1 cellular context compared by ENCODE assay signal in genomic region chr16:2513405-2514332, GRCh38.
TF ChIP-seq lines count a peak whose summit lies in the region.

Gene ATP6V0C (plus strand): TSS chr16:2513952. CDS start chr16:2514104, 152 bp downstream.

TF ChIP-seq in K562, 482 proteins besides CTCF, POLR2A, EP300 and RAD21 (continued from another document and continues in another):
- TF ChIP-seq, protein P1, sequence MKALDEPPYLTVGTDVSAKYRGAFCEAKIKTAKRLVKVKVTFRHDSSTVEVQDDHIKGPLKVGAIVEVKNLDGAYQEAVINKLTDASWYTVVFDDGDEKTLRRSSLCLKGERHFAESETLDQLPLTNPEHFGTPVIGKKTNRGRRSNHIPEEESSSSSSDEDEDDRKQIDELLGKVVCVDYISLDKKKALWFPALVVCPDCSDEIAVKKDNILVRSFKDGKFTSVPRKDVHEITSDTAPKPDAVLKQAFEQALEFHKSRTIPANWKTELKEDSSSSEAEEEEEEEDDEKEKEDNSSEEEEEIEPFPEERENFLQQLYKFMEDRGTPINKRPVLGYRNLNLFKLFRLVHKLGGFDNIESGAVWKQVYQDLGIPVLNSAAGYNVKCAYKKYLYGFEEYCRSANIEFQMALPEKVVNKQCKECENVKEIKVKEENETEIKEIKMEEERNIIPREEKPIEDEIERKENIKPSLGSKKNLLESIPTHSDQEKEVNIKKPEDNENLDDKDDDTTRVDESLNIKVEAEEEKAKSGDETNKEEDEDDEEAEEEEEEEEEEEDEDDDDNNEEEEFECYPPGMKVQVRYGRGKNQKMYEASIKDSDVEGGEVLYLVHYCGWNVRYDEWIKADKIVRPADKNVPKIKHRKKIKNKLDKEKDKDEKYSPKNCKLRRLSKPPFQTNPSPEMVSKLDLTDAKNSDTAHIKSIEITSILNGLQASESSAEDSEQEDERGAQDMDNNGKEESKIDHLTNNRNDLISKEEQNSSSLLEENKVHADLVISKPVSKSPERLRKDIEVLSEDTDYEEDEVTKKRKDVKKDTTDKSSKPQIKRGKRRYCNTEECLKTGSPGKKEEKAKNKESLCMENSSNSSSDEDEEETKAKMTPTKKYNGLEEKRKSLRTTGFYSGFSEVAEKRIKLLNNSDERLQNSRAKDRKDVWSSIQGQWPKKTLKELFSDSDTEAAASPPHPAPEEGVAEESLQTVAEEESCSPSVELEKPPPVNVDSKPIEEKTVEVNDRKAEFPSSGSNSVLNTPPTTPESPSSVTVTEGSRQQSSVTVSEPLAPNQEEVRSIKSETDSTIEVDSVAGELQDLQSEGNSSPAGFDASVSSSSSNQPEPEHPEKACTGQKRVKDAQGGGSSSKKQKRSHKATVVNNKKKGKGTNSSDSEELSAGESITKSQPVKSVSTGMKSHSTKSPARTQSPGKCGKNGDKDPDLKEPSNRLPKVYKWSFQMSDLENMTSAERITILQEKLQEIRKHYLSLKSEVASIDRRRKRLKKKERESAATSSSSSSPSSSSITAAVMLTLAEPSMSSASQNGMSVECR (CRISPR knock-in tag; IDR thresholded peaks at IDR 0.05) = peak; percentile 76; the same call in 1 of the 2 replicates
- TF ChIP-seq HDAC1 (IDR thresholded peaks at IDR 0.05) = peak in 1 of 2 experiments; percentile 89; a peak in 2 of 4 replicates
- TF ChIP-seq BDP1 (IDR thresholded peaks at IDR 0.05; ENCODE audit: insufficient read depth, insufficient read length) = no peak
- TF ChIP-seq, protein P2, sequence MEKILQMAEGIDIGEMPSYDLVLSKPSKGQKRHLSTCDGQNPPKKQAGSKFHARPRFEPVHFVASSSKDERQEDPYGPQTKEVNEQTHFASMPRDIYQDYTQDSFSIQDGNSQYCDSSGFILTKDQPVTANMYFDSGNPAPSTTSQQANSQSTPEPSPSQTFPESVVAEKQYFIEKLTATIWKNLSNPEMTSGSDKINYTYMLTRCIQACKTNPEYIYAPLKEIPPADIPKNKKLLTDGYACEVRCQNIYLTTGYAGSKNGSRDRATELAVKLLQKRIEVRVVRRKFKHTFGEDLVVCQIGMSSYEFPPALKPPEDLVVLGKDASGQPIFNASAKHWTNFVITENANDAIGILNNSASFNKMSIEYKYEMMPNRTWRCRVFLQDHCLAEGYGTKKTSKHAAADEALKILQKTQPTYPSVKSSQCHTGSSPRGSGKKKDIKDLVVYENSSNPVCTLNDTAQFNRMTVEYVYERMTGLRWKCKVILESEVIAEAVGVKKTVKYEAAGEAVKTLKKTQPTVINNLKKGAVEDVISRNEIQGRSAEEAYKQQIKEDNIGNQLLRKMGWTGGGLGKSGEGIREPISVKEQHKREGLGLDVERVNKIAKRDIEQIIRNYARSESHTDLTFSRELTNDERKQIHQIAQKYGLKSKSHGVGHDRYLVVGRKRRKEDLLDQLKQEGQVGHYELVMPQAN (IDR thresholded peaks at IDR 0.05; ENCODE audit: borderline replicate concordance) = peak; percentile 69; the same call in 1 of the 2 replicates
- TF ChIP-seq ETS2 (tag; IDR thresholded peaks at IDR 0.05; ENCODE audit: borderline replicate concordance, poor library complexity, severe bottlenecking) = no peak
- TF ChIP-seq DPF2 (IDR thresholded peaks at IDR 0.05) = no peak
- TF ChIP-seq CBX1 (IDR thresholded peaks at IDR 0.05; ENCODE audit: low read depth) = 0 out of 2 replicates have a peak, but pooled peaks have one; percentile 20
- TF ChIP-seq SMAD1 (IDR thresholded peaks at IDR 0.05; ENCODE audit: low read depth, low read length, partially characterized antibody) = no peak
- no peak for TF ChIP-seq HNRNPL (IDR thresholded peaks at IDR 0.05; ENCODE audit: low read depth, low read length)
- TF ChIP-seq, protein P3, sequence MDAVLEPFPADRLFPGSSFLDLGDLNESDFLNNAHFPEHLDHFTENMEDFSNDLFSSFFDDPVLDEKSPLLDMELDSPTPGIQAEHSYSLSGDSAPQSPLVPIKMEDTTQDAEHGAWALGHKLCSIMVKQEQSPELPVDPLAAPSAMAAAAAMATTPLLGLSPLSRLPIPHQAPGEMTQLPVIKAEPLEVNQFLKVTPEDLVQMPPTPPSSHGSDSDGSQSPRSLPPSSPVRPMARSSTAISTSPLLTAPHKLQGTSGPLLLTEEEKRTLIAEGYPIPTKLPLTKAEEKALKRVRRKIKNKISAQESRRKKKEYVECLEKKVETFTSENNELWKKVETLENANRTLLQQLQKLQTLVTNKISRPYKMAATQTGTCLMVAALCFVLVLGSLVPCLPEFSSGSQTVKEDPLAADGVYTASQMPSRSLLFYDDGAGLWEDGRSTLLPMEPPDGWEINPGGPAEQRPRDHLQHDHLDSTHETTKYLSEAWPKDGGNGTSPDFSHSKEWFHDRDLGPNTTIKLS (IDR thresholded peaks at IDR 0.05; ENCODE audit: borderline replicate concordance, low read depth) = no peak
- TF ChIP-seq ZNF407 (IDR thresholded peaks at IDR 0.05; ENCODE audit: low read depth) = no peak
- no peak for TF ChIP-seq ZFP30 (CRISPR knock-in tag; IDR thresholded peaks at IDR 0.05; ENCODE audit: borderline replicate concordance)
- TF ChIP-seq ZBTB2 (IDR thresholded peaks at IDR 0.05) = peak; percentile 20; the same call in 1 of the 2 replicates
- TF ChIP-seq CHD2 (IDR thresholded peaks at IDR 0.05; ENCODE audit: low read depth, low read length) = no peak
- peak; percentile 92 for TF ChIP-seq TAF1 (IDR thresholded peaks at IDR 0.05; ENCODE audit: control insufficient read depth, extremely low read depth, insufficient read depth, low read length, severe bottlenecking)
- TF ChIP-seq SMARCE1 (IDR thresholded peaks at IDR 0.05) = no peak
- no peak for TF ChIP-seq GATAD2A (IDR thresholded peaks at IDR 0.05)
- TF ChIP-seq ID3 (CRISPR knock-in tag; IDR thresholded peaks at IDR 0.05) = no peak
- TF ChIP-seq ID3 (tag; IDR thresholded peaks at IDR 0.05) = peak; percentile 55; the same call in 1 of the 2 replicates
- no peak for TF ChIP-seq MTA1 (IDR thresholded peaks at IDR 0.05; ENCODE audit: borderline replicate concordance)
- TF ChIP-seq ZNF583 (CRISPR knock-in tag; IDR thresholded peaks at IDR 0.05) = no peak
- no peak for TF ChIP-seq EWSR1 (IDR thresholded peaks at IDR 0.05; ENCODE audit: borderline replicate concordance, low read depth, partially characterized antibody)
- no peak for TF ChIP-seq ZFPM2 (CRISPR knock-in tag; IDR thresholded peaks at IDR 0.05)
- TF ChIP-seq PRMT5 (CRISPR knock-in tag; IDR thresholded peaks at IDR 0.05) = no peak; the same call in 1 of the 2 replicates
- no peak for TF ChIP-seq XRCC3 (IDR thresholded peaks at IDR 0.05)
- TF ChIP-seq USF1 (CRISPR knock-in tag; IDR thresholded peaks at IDR 0.05) = peak; percentile 91
- peak; percentile 79 for TF ChIP-seq RAD51 (IDR thresholded peaks at IDR 0.05; ENCODE audit: borderline replicate concordance, low read depth)
- peak; percentile 81; the same call in 1 of the 2 replicates for TF ChIP-seq MBD2 (IDR thresholded peaks at IDR 0.05; ENCODE audit: borderline replicate concordance, low read depth)
- TF ChIP-seq ZNF165 (CRISPR knock-in tag; IDR thresholded peaks at IDR 0.05; ENCODE audit: borderline replicate concordance) = no peak
- TF ChIP-seq DLX4 (CRISPR knock-in tag; IDR thresholded peaks at IDR 0.05) = no peak
- TF ChIP-seq ZEB2 (IDR thresholded peaks at IDR 0.05) = no peak
- TF ChIP-seq MITF (IDR thresholded peaks at IDR 0.05) = peak; percentile 34; the same call in 1 of the 2 replicates
- peak; percentile 79 for TF ChIP-seq GTF2A2 (tag; IDR thresholded peaks at IDR 0.05)
- no peak; a peak in 1 of 4 replicates for TF ChIP-seq CSDE1 (IDR thresholded peaks at IDR 0.05)
- no peak for TF ChIP-seq SNRNP70 (optimal IDR thresholded peaks at IDR 0.05; ENCODE audit: low read depth, low read length)
- no peak for TF ChIP-seq HMBOX1 (IDR thresholded peaks at IDR 0.05)
- TF ChIP-seq ZNF778 (CRISPR knock-in tag; IDR thresholded peaks at IDR 0.05) = no peak
- TF ChIP-seq NFE2L1 (tag; IDR thresholded peaks at IDR 0.05; ENCODE audit: borderline replicate concordance, low read depth) = no peak
- TF ChIP-seq NFATC3 (IDR thresholded peaks at IDR 0.05) = no peak
